ENCODE assay signal across 9 cellular contexts in genomic region chr17:81928497-81929252, GRCh38. TPM values are rescaled to one million over a fixed set of nuclear protein-coding genes. Genes with fewer than 3 reads are reported as not detected.
DNase-seq lines count a peak whose midpoint lies in the region; ATAC-seq and TF ChIP-seq lines count a peak whose summit lies in the region.
"Had no signal": no experiment of that assay in that cellular context is flagged by ENCODE, and none has a peak within 500 bp of the region (broad histone marks: within the 10 kb centered on the region; RNA-seq: fewer than 3 reads in every experiment).

No MANE protein-coding gene starts in this region.

- H3K36me3 ChIP-seq in gastroesophageal sphincter (no peaks in the 10 kb centered on the region), skeletal muscle tissue (ENCODE audit: control insufficient read depth in 3 of 3, insufficient read depth in 3 of 3, low read length in 3 of 3) (peaks cover 0 to 3% (median 0%) of the 10 kb centered on the region in 3 donors)

- H3K27me3 ChIP-seq in gastroesophageal sphincter (peaks cover 27% of the 10 kb centered on the region), skeletal muscle tissue (ENCODE audit: control insufficient read depth in 3 of 3, insufficient read depth in 3 of 3, low read length in 3 of 3) (peaks cover 0 to 7% (median 3%) of the 10 kb centered on the region in 3 donors)

- H3K4me1 ChIP-seq in gastroesophageal sphincter (peaks cover 0 to 42% (median 37%) of the 10 kb centered on the region in 3 donors), skeletal muscle tissue (ENCODE audit: control insufficient read depth in 3 of 3, insufficient read depth in 3 of 3, low read length in 3 of 3) (peaks cover 29 to 42% (median 33%) of the 10 kb centered on the region in 3 donors)

- no peak for TF ChIP-seq CTCF in gastroesophageal sphincter (IDR thresholded peaks at IDR 0.05)

- no peak for TF ChIP-seq EP300 in gastroesophageal sphincter (IDR thresholded peaks at IDR 0.05)

- TF ChIP-seq POLR2A in gastroesophageal sphincter (IDR thresholded peaks at IDR 0.05), result no peak

- no peak for ATAC-seq in gastroesophageal sphincter
- ATAC-seq in HG02852 (IDR thresholded peaks at IDR 0.05; ENCODE audit: unreplicated experiment), result no peak
- ATAC-seq in GM21360 (IDR thresholded peaks at IDR 0.05; ENCODE audit: unreplicated experiment), result no peak

- peak; percentile 70 for DNase-seq in DMS53 (lab: John Stamatoyannopoulos, UW)
- DNase-seq in DMS53 treated with DMSO at 0.1 percent for 48 hours (lab: John Stamatoyannopoulos, UW; ENCODE audit: unreplicated experiment), result no peak
- DNase-seq in SK-N-DZ (ENCODE audit: low spot score), result peak; percentile 54
- no peak for DNase-seq in NCI-H524 treated with DMSO at 0.1 percent for 48 hours (lab: John Stamatoyannopoulos, UW)

- peak overlapping the region; percentile 51 to 99 for H3K4me3 ChIP-seq in gastroesophageal sphincter
- H3K4me3 ChIP-seq in skeletal muscle tissue (ENCODE audit: low read length in 3 of 3), result peak overlapping the region in 1 of 3 donors; percentile 60

- peak overlapping the region in 2 of 3 donors; percentile 45 to 50 for H3K9ac ChIP-seq in skeletal muscle tissue (ENCODE audit: low read depth in 1 of 3, low read length in 3 of 3)

- 6% methylated on average over 3 of the region's 47 CpGs; no CpG with 5 or more reads in 1 of the 2 donors for WGBS in gastroesophageal sphincter (ENCODE audit: low coverage in 1 of 2), 2 donors

- H3K27ac ChIP-seq in gastroesophageal sphincter (peak overlapping the region in 2 of 4 donors; percentile 98 to 99), skeletal muscle tissue (ENCODE audit: low read depth, low read length) (no peak overlapping the region)

- H3K9me3 ChIP-seq in gastroesophageal sphincter (no peaks in the 10 kb centered on the region), skeletal muscle tissue (ENCODE audit: control insufficient read depth in 3 of 3, low read length in 3 of 3) (no peaks in the 10 kb centered on the region)

RNA-seq across cellular contexts. Expression of gene MAFG, which starts 1.1 kb away (rescaled TPM):
- polyA plus RNA-seq in SK-N-DZ (2014; cell fraction: cytosol; rRNA removed), result 23.9 and 27.7 TPM in 2 replicates
- 39.9 and 56.8 TPM in 2 replicates for polyA plus RNA-seq in SK-N-DZ (2014; cell fraction: nucleus; rRNA removed)
- total RNA-seq in gastroesophageal sphincter, result 10 to 100 TPM; 18.8 to 39.3 (median 25.3) TPM
- 8.9 TPM for total RNA-seq in skeletal muscle tissue

RNA-seq across cellular contexts. Expression of gene PYCR1, which starts 8.4 kb away (rescaled TPM):
- 394 and 456 TPM in 2 replicates for polyA plus RNA-seq in SK-N-DZ (2014; cell fraction: cytosol; rRNA removed)
- 318 and 406 TPM in 2 replicates for polyA plus RNA-seq in SK-N-DZ (2014; cell fraction: nucleus; rRNA removed)
- total RNA-seq in gastroesophageal sphincter (1 to 10 TPM; 3.4 to 6.8 (median 5.1) TPM), skeletal muscle tissue (43.8 TPM)

RNA-seq across cellular contexts. Expression of gene SIRT7, which starts 10.7 kb away (rescaled TPM):
- 13.1 and 31.6 TPM in 2 replicates for polyA plus RNA-seq in SK-N-DZ (2014; cell fraction: cytosol; rRNA removed)
- polyA plus RNA-seq in SK-N-DZ (2014; cell fraction: nucleus; rRNA removed), result 103 and 122 TPM in 2 replicates
- total RNA-seq in gastroesophageal sphincter, result 10 to 100 TPM; 14.3 to 24.1 (median 18.3) TPM
- total RNA-seq in skeletal muscle tissue, result 3.7 TPM

RNA-seq across cellular contexts. Expression of gene PCYT2, which starts 17.5 kb away (rescaled TPM):
- 45.0 and 45.3 TPM in 2 replicates for polyA plus RNA-seq in SK-N-DZ (2014; cell fraction: cytosol; rRNA removed)
- polyA plus RNA-seq in SK-N-DZ (2014; cell fraction: nucleus; rRNA removed), result 168 and 187 TPM in 2 replicates
- 10 to 100 TPM; 18.4 to 45.8 (median 34.4) TPM for total RNA-seq in gastroesophageal sphincter
- total RNA-seq in skeletal muscle tissue, result 10.4 TPM

RNA-seq across cellular contexts. Expression of gene MYADML2, which starts 18.4 kb away (rescaled TPM):
- polyA plus RNA-seq in SK-N-DZ (2014; cell fraction: cytosol; rRNA removed), result 0.21 and 0.28 TPM in 2 replicates
- 0.09 TPM in 1 of 2 replicates, not detected in the other for polyA plus RNA-seq in SK-N-DZ (2014; cell fraction: nucleus; rRNA removed)
- not detected for total RNA-seq in gastroesophageal sphincter
- 16.7 TPM for total RNA-seq in skeletal muscle tissue
- total RNA-seq: temporal lobe had no signal

Comparison
In these comparisons a context has a peak if more than half of its experiments do, and no peak if none do; other contexts are left out.
1. DNase-seq: peak in DMS53 (single experiment) and SK-N-DZ (single experiment); none in DMS53 treated with DMSO at 0.1 percent for 48 hours (single experiment) and NCI-H524 treated with DMSO at 0.1 percent for 48 hours (single experiment).